In the genomic region with DNA sequence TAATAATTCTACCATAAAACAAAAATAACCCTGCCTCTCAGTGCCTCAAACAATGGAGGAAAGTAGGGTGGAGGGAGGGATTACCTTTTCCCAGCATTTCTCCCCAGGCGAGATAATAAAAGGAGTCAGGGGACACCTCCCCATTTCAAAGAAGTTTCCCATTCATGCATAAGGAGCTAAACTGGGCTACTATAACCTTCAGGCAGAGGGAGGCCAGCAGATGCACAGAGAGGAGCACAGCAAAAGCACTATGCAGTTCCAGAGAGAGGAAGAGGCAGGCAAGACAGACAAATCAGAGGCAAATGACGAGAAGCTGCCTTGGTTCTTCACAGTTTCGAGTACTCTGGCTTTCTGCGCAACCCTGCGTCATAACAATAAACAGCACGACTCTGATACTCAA, we compare ENCODE assay signal across 40 cellular contexts. TPM values are rescaled to one million over a fixed set of nuclear protein-coding genes. Genes with fewer than 3 reads are reported as not detected.
"Had no signal": no experiment of that assay in that cellular context is flagged by ENCODE, and none has a peak within 500 bp of the region (broad histone marks: within the 10 kb centered on the region; RNA-seq: fewer than 3 reads in every experiment).

No MANE protein-coding gene starts in this region.

- DNase-seq: activated CD4-positive, alpha-beta memory T cell treated with anti-CD3 and anti-CD28 coated beads, Interleukin-2, amount 10 ng/mL, durations not matched to agents 7 days and 5 days; activated CD4-positive, alpha-beta T cell treated with anti-CD3 and anti-CD28 coated beads for 36 hours; activated CD4-positive, alpha-beta T cell treated with anti-CD3 and anti-CD28 coated beads, Interleukin-2, amount 10 ng/mL, durations not matched to agents 7 days and 5 days; activated CD4-positive, alpha-beta T cell treated with anti-CD3 and anti-CD28 coated beads, Interleukin-2, amount 50 U/mL, for 4 hours; activated CD4-positive, CD25-positive, alpha-beta regulatory T cell; activated CD4-positive, CD25-positive, alpha-beta regulatory T cell treated with anti-CD3 and anti-CD28 coated beads, Interleukin-2, amount 50 U/mL, for 72 hours; activated CD8-positive, alpha-beta memory T cell treated with anti-CD3 and anti-CD28 coated beads, Interleukin-2, amount 50 U/mL, for 48 hours; activated gamma-delta T cell; activated naive CD4-positive, alpha-beta T cell; activated naive CD4-positive, alpha-beta T cell treated with anti-CD3 and anti-CD28 coated beads, Interleukin-2, amount 10 ng/mL, durations not matched to agents 7 days and 5 days; activated naive CD8-positive, alpha-beta T cell treated with anti-CD3 and anti-CD28 coated beads, Interleukin-2, amount 10 ng/mL, durations not matched to agents 7 days and 5 days; activated T-cell treated with anti-CD3 and anti-CD28 coated beads for 4 hours; activated T-cell treated with anti-CD3 and anti-CD28 coated beads, Interleukin-2, amount 50 U/mL, for 24 hours; activated T-cell treated with anti-CD3 and anti-CD28 coated beads, Interleukin-2, amount 50 U/mL, for 72 hours; cortex of kidney; dermis blood vessel endothelial cell; effector CD4-positive, alpha-beta T cell; effector memory CD8-positive, alpha-beta T cell; esophagus squamous epithelium; foreskin melanocyte; heart right ventricle; T-helper 1 cell; T-helper 17 cell; T1000; WERI-Rb-1 had no signal

- H3K9me3 Mint-ChIP-seq: activated CD4-positive, alpha-beta memory T cell treated with anti-CD3 and anti-CD28 coated beads, Interleukin-2, amount 10 ng/mL, durations not matched to agents 7 days and 5 days; activated naive CD4-positive, alpha-beta T cell treated with anti-CD3 and anti-CD28 coated beads, Interleukin-2, amount 10 ng/mL, durations not matched to agents 7 days and 5 days; activated naive CD8-positive, alpha-beta T cell treated with anti-CD3 and anti-CD28 coated beads, Interleukin-2, amount 10 ng/mL, durations not matched to agents 7 days and 5 days; activated T-cell treated with anti-CD3 and anti-CD28 coated beads, Interleukin-2, amount 50 U/mL, for 24 hours; central memory CD8-positive, alpha-beta T cell; effector memory CD8-positive, alpha-beta T cell had no signal

- H3K27ac Mint-ChIP-seq: activated CD4-positive, alpha-beta memory T cell treated with anti-CD3 and anti-CD28 coated beads, Interleukin-2, amount 10 ng/mL, durations not matched to agents 7 days and 5 days; activated CD4-positive, alpha-beta T cell treated with anti-CD3 and anti-CD28 coated beads for 36 hours; activated CD4-positive, alpha-beta T cell treated with anti-CD3 and anti-CD28 coated beads, Interleukin-2, amount 10 ng/mL, durations not matched to agents 7 days and 5 days; activated naive CD4-positive, alpha-beta T cell treated with anti-CD3 and anti-CD28 coated beads, Interleukin-2, amount 50 U/mL, for 72 hours; activated naive CD8-positive, alpha-beta T cell treated with anti-CD3 and anti-CD28 coated beads, Interleukin-2, amount 10 ng/mL, durations not matched to agents 7 days and 5 days; activated T-cell treated with anti-CD3 and anti-CD28 coated beads, Interleukin-2, amount 50 U/mL, for 24 hours; activated T-cell treated with anti-CD3 and anti-CD28 coated beads, Interleukin-2, amount 50 U/mL, for 72 hours; brain; T-helper 17 cell; T-helper 2 cell treated with Interferon-gamma antibody and Interleukin-4, amounts not matched to agents 5 μg/mL and 100 μg/mL, for 36 hours had no signal

- H3K27me3 ChIP-seq: ascending aorta, esophagus squamous epithelium, gastroesophageal sphincter, heart right ventricle had no signal

- FAIRE-seq: bronchial epithelial cell, endometrium, endothelial cell of umbilical vein had no signal

- H3K4me3 Mint-ChIP-seq: activated CD4-positive, alpha-beta memory T cell treated with anti-CD3 and anti-CD28 coated beads, Interleukin-2, amount 10 ng/mL, durations not matched to agents 7 days and 5 days; activated CD4-positive, alpha-beta T cell treated with anti-CD3 and anti-CD28 coated beads for 36 hours; activated CD4-positive, alpha-beta T cell treated with anti-CD3 and anti-CD28 coated beads, Interleukin-2, amount 10 ng/mL, durations not matched to agents 7 days and 5 days; activated naive CD4-positive, alpha-beta T cell treated with anti-CD3 and anti-CD28 coated beads, Interleukin-2, amount 10 ng/mL, durations not matched to agents 7 days and 5 days; activated naive CD8-positive, alpha-beta T cell treated with anti-CD3 and anti-CD28 coated beads, Interleukin-2, amount 10 ng/mL, durations not matched to agents 7 days and 5 days; activated T-cell treated with anti-CD3 and anti-CD28 coated beads, Interleukin-2, amount 50 U/mL, for 24 hours; activated T-cell treated with anti-CD3 and anti-CD28 coated beads, Interleukin-2, amount 50 U/mL, for 72 hours; brain; central memory CD8-positive, alpha-beta T cell; effector memory CD8-positive, alpha-beta T cell; T-helper 2 cell treated with Interferon-gamma antibody and Interleukin-4, amounts not matched to agents 5 μg/mL and 100 μg/mL, for 36 hours had no signal

- H3K4me1 Mint-ChIP-seq: activated CD4-positive, alpha-beta memory T cell treated with anti-CD3 and anti-CD28 coated beads, Interleukin-2, amount 10 ng/mL, durations not matched to agents 7 days and 5 days; activated CD4-positive, alpha-beta T cell treated with anti-CD3 and anti-CD28 coated beads for 36 hours; activated CD4-positive, alpha-beta T cell treated with anti-CD3 and anti-CD28 coated beads, Interleukin-2, amount 10 ng/mL, durations not matched to agents 7 days and 5 days; activated naive CD4-positive, alpha-beta T cell treated with anti-CD3 and anti-CD28 coated beads, Interleukin-2, amount 10 ng/mL, durations not matched to agents 7 days and 5 days; activated naive CD8-positive, alpha-beta T cell treated with anti-CD3 and anti-CD28 coated beads, Interleukin-2, amount 10 ng/mL, durations not matched to agents 7 days and 5 days; brain; central memory CD8-positive, alpha-beta T cell; T-helper 17 cell had no signal

- H3K36me3 Mint-ChIP-seq: activated naive CD4-positive, alpha-beta T cell treated with anti-CD3 and anti-CD28 coated beads, Interleukin-2, amount 10 ng/mL, durations not matched to agents 7 days and 5 days; activated naive CD8-positive, alpha-beta T cell treated with anti-CD3 and anti-CD28 coated beads, Interleukin-2, amount 10 ng/mL, durations not matched to agents 7 days and 5 days had no signal

- H3K4me1 ChIP-seq: ascending aorta, gastroesophageal sphincter, heart right ventricle had no signal

- H3K9me3 ChIP-seq: ascending aorta, esophagus squamous epithelium, gastroesophageal sphincter had no signal

- H3K27ac ChIP-seq: ascending aorta, epithelial cell of prostate, esophagus squamous epithelium, gastroesophageal sphincter, heart right ventricle, WERI-Rb-1 had no signal

- H3K27me3 Mint-ChIP-seq: brain had no signal

- ATAC-seq: activated CD4-positive, alpha-beta T cell treated with anti-CD3 and anti-CD28 coated beads for 36 hours; activated naive CD4-positive, alpha-beta T cell treated with anti-CD3 and anti-CD28 coated beads, Interleukin-2, amount 50 U/mL, for 72 hours; activated T-cell treated with anti-CD3 and anti-CD28 coated beads, Interleukin-2, amount 50 U/mL, for 72 hours; effector memory CD8-positive, alpha-beta T cell; gastroesophageal sphincter; heart right ventricle; T-helper 17 cell had no signal

- H3K36me3 ChIP-seq: ascending aorta, esophagus squamous epithelium, gastroesophageal sphincter, heart right ventricle, WERI-Rb-1 had no signal

- H3K4me3 ChIP-seq: ascending aorta, esophagus squamous epithelium, gastroesophageal sphincter, heart right ventricle had no signal

RNA-seq across cellular contexts. Expression of gene CFAP210, which starts 17.4 kb away (rescaled TPM):
- total RNA-seq: activated CD4-positive, alpha-beta memory T cell treated with anti-CD3 and anti-CD28 coated beads, Interleukin-2, amount 10 ng/mL, durations not matched to agents 7 days and 5 days; activated CD4-positive, alpha-beta T cell treated with anti-CD3 and anti-CD28 coated beads, Interleukin-2, amount 10 ng/mL, durations not matched to agents 7 days and 5 days; activated naive CD4-positive, alpha-beta T cell treated with anti-CD3 and anti-CD28 coated beads, Interleukin-2, amount 50 U/mL, for 72 hours; activated naive CD8-positive, alpha-beta T cell treated with anti-CD3 and anti-CD28 coated beads, Interleukin-2, amount 10 ng/mL, durations not matched to agents 7 days and 5 days; ascending aorta; bronchial epithelial cell; cardiac septum; chondrocyte; dermis blood vessel endothelial cell; endothelial cell of umbilical vein; esophagus squamous epithelium; fibroblast of lung; fibroblast of villous mesenchyme; gastroesophageal sphincter; glomerular endothelial cell; heart right ventricle had no signal
- polyA plus RNA-seq: endothelial cell of umbilical vein, fibroblast of lung had no signal

RNA-seq across cellular contexts. Expression of gene PHOSPHO2, which starts 17.4 kb away (rescaled TPM):
- total RNA-seq: ascending aorta had no signal
